ENCODE assay signal across 8 cellular contexts in genomic region chrX:70289793-70290770, GRCh38. TPM values are rescaled to one million over a fixed set of nuclear protein-coding genes. Genes with fewer than 3 reads are reported as not detected.
DNase-seq lines count a peak whose midpoint lies in the region; ATAC-seq and TF ChIP-seq lines count a peak whose summit lies in the region.

KIF4A (plus strand) TSS chrX:70290104; CDS start chrX:70290459, 355 bp downstream.
PDZD11 (minus strand) TSS chrX:70289927; CDS start chrX:70289341, 586 bp downstream.

- ATAC-seq in DND-41 (ENCODE audit: insufficient read depth, low read depth) (peak; percentile 98), GM21717 (IDR thresholded peaks at IDR 0.05; ENCODE audit: unreplicated experiment) (peak; percentile 98)
- ATAC-seq in activated T-helper 17 cell treated with anti-CD3 and anti-CD28 coated beads, Interleukin-2, amount 50 U/mL, for 72 hours (replicated peaks), result peak; percentile 99
- peak; percentile 100 for ATAC-seq in stimulated activated naive CD8-positive, alpha-beta T cell treated with anti-CD3 and anti-CD28 coated beads, Interleukin-15, Interleukin-2, amounts not matched to agents 100 U/mL and 50 U/mL, for 24 hours

- H3K4me1 ChIP-seq in DND-41 (ENCODE audit: insufficient read depth, low read length), result peaks cover 36% of the 10 kb centered on the region

- H3K27ac ChIP-seq in DND-41 (ENCODE audit: low read length), result peak within 1 kb of the TSS; percentile 91

- no peaks in the 10 kb centered on the region for H3K4me1 Mint-ChIP-seq in activated T-helper 17 cell treated with anti-CD3 and anti-CD28 coated beads, Interleukin-2, amount 50 U/mL, for 72 hours
- peaks cover 10% of the 10 kb centered on the region for H3K4me1 Mint-ChIP-seq in nephron

- no peaks in the 10 kb centered on the region for H3K27me3 ChIP-seq in DND-41 (ENCODE audit: insufficient read depth, low read length, poor library complexity)

- H3K4me3 ChIP-seq in DND-41 (ENCODE audit: low read depth in 1 of 2, low read length in 2 of 2), result peak within 1 kb of the TSS; percentile 75 to 98
- peak within 1 kb of the TSS; percentile 77 for H3K4me3 ChIP-seq in Jurkat, Clone E6-1 (ENCODE audit: low read length)

- no peaks in the 10 kb centered on the region for H4K20me1 ChIP-seq in DND-41 (ENCODE audit: insufficient read depth, low read length)

- H3K27me3 Mint-ChIP-seq in activated T-helper 17 cell treated with anti-CD3 and anti-CD28 coated beads, Interleukin-2, amount 50 U/mL, for 72 hours, result no peaks in the 10 kb centered on the region
- H3K27me3 Mint-ChIP-seq in nephron (ENCODE audit: low read depth), result no peaks in the 10 kb centered on the region

- H3K9me3 Mint-ChIP-seq in activated T-helper 17 cell treated with anti-CD3 and anti-CD28 coated beads, Interleukin-2, amount 50 U/mL, for 72 hours, result no peaks in the 10 kb centered on the region
- peaks cover 3% of the 10 kb centered on the region for H3K9me3 Mint-ChIP-seq in nephron

- no peaks in the 10 kb centered on the region for H3K9me3 ChIP-seq in DND-41 (ENCODE audit: insufficient read depth, low read length, severe bottlenecking)

- TF ChIP-seq CTCF in DND-41 (IDR thresholded peaks at IDR 0.05; ENCODE audit: borderline replicate concordance, extremely low read depth, low read length, poor library complexity, severe bottlenecking) (no peak), nephron (IDR thresholded peaks at IDR 0.05; ENCODE audit: unreplicated experiment in 3 of 3) (no peak)

- H3K36me3 Mint-ChIP-seq in activated T-helper 17 cell treated with anti-CD3 and anti-CD28 coated beads, Interleukin-2, amount 50 U/mL, for 72 hours (ENCODE audit: low read depth), result peaks cover 21% of the 10 kb centered on the region
- H3K36me3 Mint-ChIP-seq in nephron (ENCODE audit: low read depth), result peaks cover 8% of the 10 kb centered on the region

- peak within 1 kb of the TSS; percentile 84 for H3K27ac Mint-ChIP-seq in activated T-helper 17 cell treated with anti-CD3 and anti-CD28 coated beads, Interleukin-2, amount 50 U/mL, for 72 hours
- peak within 1 kb of the TSS; percentile 38 to 80 (median 77) for H3K27ac Mint-ChIP-seq in nephron

- DNase-seq in DND-41 (peak; percentile 86), RPMI7951 (ENCODE audit: low read depth) (peak; percentile 88), fibroblast of peridontal ligament (ENCODE audit: extremely low read depth) (peak; percentile 72)
- peak; percentile 72 for DNase-seq in Jurkat, Clone E6-1 (ENCODE audit: low read depth, low spot score)
- DNase-seq in stimulated activated naive CD8-positive, alpha-beta T cell treated with anti-CD3 and anti-CD28 coated beads, Interleukin-15, Interleukin-2, amounts not matched to agents 100 U/mL and 50 U/mL, for 24 hours, result peak; percentile 81

- peak within 1 kb of the TSS; percentile 93 for H3K4me2 ChIP-seq in DND-41 (ENCODE audit: insufficient read depth, low read length)

- peak within 1 kb of the TSS; percentile 85 for H3K4me3 Mint-ChIP-seq in activated T-helper 17 cell treated with anti-CD3 and anti-CD28 coated beads, Interleukin-2, amount 50 U/mL, for 72 hours
- H3K4me3 Mint-ChIP-seq in nephron, result peak within 1 kb of the TSS; percentile 88 to 94 (median 89)

- peaks cover 39% of the 10 kb centered on the region for H3K36me3 ChIP-seq in DND-41 (ENCODE audit: insufficient read depth, low read length)

- peak within 1 kb of the TSS; percentile 95 for H2AFZ ChIP-seq in DND-41 (ENCODE audit: low read depth, low read length)

- H3K79me2 ChIP-seq in DND-41 (ENCODE audit: insufficient read depth, low read length), result peaks cover 57% of the 10 kb centered on the region

- H3K9ac ChIP-seq in DND-41 (ENCODE audit: low read depth, low read length), result peak within 1 kb of the TSS; percentile 78

RNA-seq across cellular contexts. Expression of gene KIF4A, which starts in this region (rescaled TPM):
- polyA plus RNA-seq in Jurkat, Clone E6-1 (2012; ENCODE audit: insufficient read depth, insufficient read length), result 32.3 TPM
- 58.6 and 60.7 TPM in 2 replicates for total RNA-seq in RPMI7951 (2014; rRNA removed; shearing (Covaris generic))
- total RNA-seq in activated T-helper 17 cell treated with anti-CD3 and anti-CD28 coated beads, Interleukin-2, amount 50 U/mL, for 72 hours, result 10 to 100 TPM; 25.4 to 30.3 TPM

RNA-seq across cellular contexts. Expression of gene PDZD11, which starts in this region (rescaled TPM):
- 85.0 TPM for polyA plus RNA-seq in Jurkat, Clone E6-1 (2012; ENCODE audit: insufficient read depth, insufficient read length)
- total RNA-seq in RPMI7951 (2014; rRNA removed; shearing (Covaris generic)), result 162 and 186 TPM in 2 replicates
- total RNA-seq in activated T-helper 17 cell treated with anti-CD3 and anti-CD28 coated beads, Interleukin-2, amount 50 U/mL, for 72 hours, result 10 to 100 TPM; 21.6 to 32.1 TPM

Comparison
In these comparisons a context has a peak if more than half of its experiments do, and no peak if none do; other contexts are left out.
1. Peak in every context shown above with its lines: DNase-seq, ATAC-seq, H3K4me3 ChIP-seq and H3K27ac ChIP-seq.